Comparison of ENCODE assay signal across 21 cellular contexts in the genomic region with DNA sequence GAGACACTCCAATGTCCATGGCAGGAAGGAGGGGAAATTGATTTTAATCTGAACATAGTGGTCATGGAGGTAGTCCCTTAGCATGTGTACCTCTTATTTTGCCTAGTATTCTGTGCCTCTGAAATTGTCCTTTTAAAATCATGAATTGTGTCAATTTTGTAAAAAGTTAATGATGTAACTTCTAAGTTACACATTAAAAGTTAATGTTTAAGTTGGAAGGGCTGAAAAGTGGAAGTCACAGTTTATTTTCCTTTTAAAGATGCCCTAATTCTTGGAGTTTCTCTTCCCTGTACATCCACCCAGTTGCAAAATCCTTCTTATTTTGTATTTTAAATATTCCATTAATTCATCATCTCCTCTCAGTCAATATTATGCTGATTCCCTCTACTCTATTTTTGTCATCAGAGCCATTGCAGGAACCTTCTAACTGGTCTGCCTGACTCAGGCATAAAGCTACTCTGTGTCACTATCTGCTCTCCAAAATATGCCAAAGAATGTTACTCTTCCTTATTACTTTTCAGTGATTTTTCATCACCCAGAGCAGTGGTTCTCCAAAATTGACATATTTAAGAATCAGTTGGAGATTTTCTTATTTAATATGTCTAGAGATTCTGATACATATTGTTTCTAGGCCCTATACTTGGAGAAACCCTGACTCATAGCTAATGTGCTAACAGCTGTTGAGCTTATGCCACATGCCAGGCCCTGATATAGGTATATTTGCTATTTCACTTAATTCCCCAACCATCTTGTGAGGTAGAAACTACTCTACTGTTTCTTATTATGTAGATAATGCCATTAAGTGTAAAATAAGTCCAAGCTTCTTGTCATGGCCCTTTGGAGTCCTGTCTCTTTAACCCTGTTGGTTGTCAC. TPM values are rescaled to one million over a fixed set of nuclear protein-coding genes. Genes with fewer than 3 reads are reported as not detected.
DNase-seq lines count a peak whose midpoint lies in the region; ATAC-seq, FAIRE-seq and TF ChIP-seq lines count a peak whose summit lies in the region.
"Had no signal": no experiment of that assay in that cellular context is flagged by ENCODE, and none has a peak within 500 bp of the region (broad histone marks: within the 10 kb centered on the region; RNA-seq: fewer than 3 reads in every experiment).

No MANE protein-coding gene starts in this region.

- H3K36me3 ChIP-seq in pancreas = no peaks in the 10 kb centered on the region
- H3K36me3 ChIP-seq: heart right ventricle, thyroid gland had no signal

- peaks cover 4% of the 10 kb centered on the region for H3K36me3 Mint-ChIP-seq in T-helper 17 cell (ENCODE audit: low read depth)

- ATAC-seq in HG02642 (IDR thresholded peaks at IDR 0.05; ENCODE audit: poor library complexity, unreplicated experiment) (peak; percentile 52), T-helper 17 cell (no peak), pancreas (peak in 3 of 4 donors; percentile 28 to 45 (median 33)), HG02884 (IDR thresholded peaks at IDR 0.05; ENCODE audit: unreplicated experiment) (no peak)
- ATAC-seq: activated T-cell treated with anti-CD3 and anti-CD28 coated beads, Interleukin-2, amount 50 U/mL, for 4 hours; Right ventricle myocardium inferior; T-cell had no signal

- TF ChIP-seq CTCF in pancreas (IDR thresholded peaks at IDR 0.05) = no peak

- intact Hi-C loops in pancreas (cut with DNase I) = no loop called here

- no peak overlapping the region for H3K27ac Mint-ChIP-seq in T-helper 17 cell
- H3K27ac Mint-ChIP-seq: activated CD4-positive, alpha-beta memory T cell treated with anti-CD3 and anti-CD28 coated beads, Interleukin-2, amount 10 ng/mL, durations not matched to agents 7 days and 5 days; T-cell had no signal

- no peaks in the 10 kb centered on the region for H3K9me3 ChIP-seq in T-helper 17 cell (ENCODE audit: control insufficient read depth, low read length, poor library complexity, severe bottlenecking)
- no peaks in the 10 kb centered on the region for H3K9me3 ChIP-seq in pancreas
- H3K9me3 ChIP-seq: heart right ventricle, thyroid gland had no signal

- H3K27me3 Mint-ChIP-seq in T-helper 17 cell = no peaks in the 10 kb centered on the region
- H3K27me3 Mint-ChIP-seq: activated CD4-positive, alpha-beta memory T cell treated with anti-CD3 and anti-CD28 coated beads, Interleukin-2, amount 10 ng/mL, durations not matched to agents 7 days and 5 days; T-cell had no signal

- H3K27ac ChIP-seq in pancreas = peak overlapping the region in 2 of 4 donors; percentile 27 to 66
- H3K27ac ChIP-seq: heart right ventricle, thyroid gland, VCaP had no signal

- H3K4me1 Mint-ChIP-seq in T-helper 17 cell = peaks cover 9% of the 10 kb centered on the region
- H3K4me1 Mint-ChIP-seq: activated CD4-positive, alpha-beta memory T cell treated with anti-CD3 and anti-CD28 coated beads, Interleukin-2, amount 10 ng/mL, durations not matched to agents 7 days and 5 days had no signal

- peaks cover 12 to 36% (median 15%) of the 10 kb centered on the region in 3 donors for H3K4me1 ChIP-seq in pancreas

- peak overlapping the region; percentile 39 for H3K4me3 Mint-ChIP-seq in T-helper 17 cell
- H3K4me3 Mint-ChIP-seq: activated CD4-positive, alpha-beta memory T cell treated with anti-CD3 and anti-CD28 coated beads, Interleukin-2, amount 10 ng/mL, durations not matched to agents 7 days and 5 days; activated T-cell treated with anti-CD3 and anti-CD28 coated beads, Interleukin-2, amount 50 U/mL, for 4 hours; T-cell had no signal

- FAIRE-seq in GM19239 (lab: Jason Lieb, UNC) (peak; percentile 86), pancreas (lab: Jason Lieb, UNC) (no peak)

- H3K4me3 ChIP-seq in pancreas = no peak overlapping the region
- H3K4me3 ChIP-seq: heart right ventricle, smooth muscle cell, thyroid gland had no signal

- DNase-seq in GM19239 (ENCODE audit: insufficient read length, low spot score) (no peak), T-helper 17 cell (no peak), pancreas (no peak), iPS-NIHi11 (ENCODE audit: low spot score) (no peak)
- DNase-seq in activated CD4-positive, alpha-beta T cell treated with anti-CD3 and anti-CD28 coated beads for 4 hours = no peak
- DNase-seq: activated CD4-positive, alpha-beta memory T cell treated with anti-CD3 and anti-CD28 coated beads, Interleukin-2, amount 10 ng/mL, durations not matched to agents 7 days and 5 days; activated T-cell treated with anti-CD3 and anti-CD28 coated beads, Interleukin-2, amount 50 U/mL, for 4 hours; C1 segment of cervical spinal cord; DMS79 treated with DMSO at 0.1 percent for 48 hours; heart right ventricle; Kasumi-1; NCI-H1417 treated with DMSO at 0.1 percent for 48 hours; T-cell; thyroid gland had no signal

- H3K27me3 ChIP-seq in pancreas = no peaks in the 10 kb centered on the region
- H3K27me3 ChIP-seq: thyroid gland had no signal

RNA-seq across cellular contexts. Expression of a gene that starts 5.1 kb away (rescaled TPM):
- total RNA-seq in T-helper 17 cell = 10 to 100 TPM; 13.8 to 18.0 TPM
- 10 to 100 TPM; 23.2 to 32.0 (median 28.4) TPM for total RNA-seq in pancreas
- polyA plus RNA-seq in pancreas = 10 to 100 TPM; 10.9 to 18.2 TPM
- total RNA-seq: osteoblast had no signal
- polyA plus RNA-seq: fibroblast of lung had no signal

Comparison
In these comparisons a context has a peak if more than half of its experiments do, and no peak if none do; other contexts are left out.
1. ATAC-seq: peak in HG02642 (single experiment) and pancreas (3 of 4); none in T-helper 17 cell (single experiment) and HG02884 (single experiment).